9 cellular contexts compared by ENCODE assay signal in the genomic region with DNA sequence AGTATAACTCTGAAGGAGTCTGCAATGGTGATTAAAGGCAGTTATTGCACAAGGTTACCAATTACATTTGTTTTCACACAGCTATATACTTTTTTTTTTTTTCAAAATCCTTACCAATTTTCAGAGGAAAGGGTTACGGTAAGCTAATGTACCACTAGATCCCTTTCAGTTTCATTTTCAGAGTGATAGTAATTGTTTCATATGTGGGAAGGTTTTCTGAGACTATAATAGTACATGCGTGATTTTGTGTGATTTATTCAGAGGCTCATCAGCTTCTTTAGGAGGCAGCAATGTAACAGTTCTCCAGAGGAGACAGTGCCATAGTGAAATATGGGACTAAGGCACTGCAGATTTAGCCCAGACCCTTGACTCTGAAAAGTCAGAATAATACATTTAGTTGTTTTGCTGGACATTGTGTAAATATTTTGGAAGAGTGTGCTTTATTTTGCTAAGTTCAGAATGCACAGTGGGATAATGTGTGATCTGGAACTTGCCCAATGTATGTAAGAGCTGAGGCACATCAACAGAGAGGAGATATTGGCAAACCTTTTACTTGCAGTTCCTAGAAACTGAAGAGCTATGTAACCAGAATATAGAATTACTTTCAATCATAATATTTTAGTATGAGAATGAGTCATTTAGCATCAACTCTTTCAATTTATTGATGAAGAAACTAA.
DNase-seq lines count a peak whose midpoint lies in the region; ATAC-seq, FAIRE-seq and TF ChIP-seq lines count a peak whose summit lies in the region.
"Had no signal": no experiment of that assay in that cellular context is flagged by ENCODE, and none has a peak within 500 bp of the region (broad histone marks: within the 10 kb centered on the region; RNA-seq: fewer than 3 reads in every experiment).

No MANE protein-coding gene starts in this region.

- H3K27me3 ChIP-seq in CD4-positive, alpha-beta memory T cell (ENCODE audit: insufficient read depth, low read length) = no peaks in the 10 kb centered on the region
- H3K27me3 ChIP-seq in tibial artery = no peaks in the 10 kb centered on the region

- FAIRE-seq in endometrium (lab: Jason Lieb, UNC) = peak; percentile 4
- FAIRE-seq: astrocyte had no signal

- peak overlapping the region; percentile 58 to 88 (median 84) for H3K4me3 Mint-ChIP-seq in CD4-positive, alpha-beta memory T cell

- H3K4me1 ChIP-seq in CD4-positive, alpha-beta memory T cell (ENCODE audit: insufficient read depth, low read length) = peaks cover 11% of the 10 kb centered on the region
- no peaks in the 10 kb centered on the region for H3K4me1 ChIP-seq in tibial artery

- no peaks in the 10 kb centered on the region for H3K27me3 Mint-ChIP-seq in CD4-positive, alpha-beta memory T cell

- no peaks in the 10 kb centered on the region for H3K36me3 ChIP-seq in CD4-positive, alpha-beta memory T cell (ENCODE audit: insufficient read depth, low read length)
- H3K36me3 ChIP-seq in tibial artery = no peaks in the 10 kb centered on the region

- DNase-seq in CD4-positive, alpha-beta memory T cell = peak in 2 of 5 donors; percentile 7 to 19
- DNase-seq in AML-193 (lab: John Stamatoyannopoulos, UW) (no peak), tibial artery (no peak), caudate nucleus (lab: John Stamatoyannopoulos, UW) (no peak), posterior vena cava (ENCODE audit: low spot score) (no peak)

- peaks cover 0 to under 1% (median 0%) of the 10 kb centered on the region in 8 donors for H3K9me3 Mint-ChIP-seq in CD4-positive, alpha-beta memory T cell

- H3K36me3 Mint-ChIP-seq in CD4-positive, alpha-beta memory T cell = no peaks in the 10 kb centered on the region

- H3K4me1 Mint-ChIP-seq in CD4-positive, alpha-beta memory T cell = peaks cover 11 to 16% (median 12%) of the 10 kb centered on the region in 4 donors

- no peaks in the 10 kb centered on the region for H3K9me3 ChIP-seq in CD4-positive, alpha-beta memory T cell (ENCODE audit: control insufficient read depth in 1 of 2, low read length in 2 of 2)
- H3K9me3 ChIP-seq in tibial artery = no peaks in the 10 kb centered on the region

- peak overlapping the region in 6 of 7 donors; percentile 24 to 86 (median 80) for H3K27ac Mint-ChIP-seq in CD4-positive, alpha-beta memory T cell

- POLR2A ChIA-PET in CD4-positive, alpha-beta memory T cell (lab: Charles Lee; ENCODE audit: partially characterized antibody) = no interaction called here

- H3K27ac ChIP-seq in CD4-positive, alpha-beta memory T cell (ENCODE audit: low read depth, low read length) = no peak overlapping the region
- H3K27ac ChIP-seq in tibial artery = no peak overlapping the region
- H3K27ac ChIP-seq in caudate nucleus (ENCODE audit: low read depth, low read length) = no peak overlapping the region

- CTCF ChIA-PET in CD4-positive, alpha-beta memory T cell (lab: Charles Lee; ENCODE audit: partially characterized antibody) = interaction anchor here (0.7 kb wide), 1 partner anchor 265 kb away, joined by 3 read pairs; no protein-coding TSS in a partner anchor

- peak overlapping the region in 1 of 2 donors; percentile 18 for H3K4me3 ChIP-seq in CD4-positive, alpha-beta memory T cell (ENCODE audit: low read length in 2 of 2)
- H3K4me3 ChIP-seq in tibial artery = no peak overlapping the region

- TF ChIP-seq CTCF in tibial artery (IDR thresholded peaks at IDR 0.05) = no peak

- intact Hi-C loops in CD4-positive, alpha-beta memory T cell (cut with micrococcal nuclease) = no loop called here
- intact Hi-C loops in tibial artery (cut with DNase I; ENCODE audit: low total_unique reads) = no loop called here
- intact Hi-C loops in posterior vena cava (cut with DNase I) = no loop called here

- ATAC-seq in GM19452 (IDR thresholded peaks at IDR 0.05; ENCODE audit: unreplicated experiment) (peak; percentile 77), HG03442 (IDR thresholded peaks at IDR 0.05; ENCODE audit: unreplicated experiment) (peak; percentile 84)
